ENCODE assay signal across 13 cellular contexts in the genomic region with DNA sequence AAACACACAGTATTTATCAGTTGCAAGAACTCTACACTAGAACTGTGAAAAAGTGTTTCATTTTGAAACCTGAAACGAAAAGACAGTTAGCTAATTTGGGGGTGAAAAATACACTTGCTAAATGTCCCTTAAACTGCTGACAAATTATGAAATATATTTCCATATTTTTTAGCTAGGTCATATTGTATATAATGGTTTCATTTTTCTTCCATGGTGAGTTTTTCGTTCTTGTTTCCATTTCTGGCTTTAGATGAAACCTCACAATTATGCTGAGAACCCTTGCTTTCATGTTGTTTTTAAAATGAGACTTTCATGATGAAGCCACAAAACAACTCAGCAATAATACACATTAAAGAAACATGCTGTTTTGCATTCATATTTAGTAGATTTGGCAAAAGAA. TPM values are rescaled to one million over a fixed set of nuclear protein-coding genes. Genes with fewer than 3 reads are reported as not detected.
DNase-seq lines count a peak whose midpoint lies in the region; ATAC-seq and TF ChIP-seq lines count a peak whose summit lies in the region.
"Had no signal": no experiment of that assay in that cellular context is flagged by ENCODE, and none has a peak within 500 bp of the region (broad histone marks: within the 10 kb centered on the region; RNA-seq: fewer than 3 reads in every experiment).

No MANE protein-coding gene starts in this region.

- H3K4me3 ChIP-seq in fibroblast of villous mesenchyme (ENCODE audit: low read depth, low read length) (no peak overlapping the region), dorsolateral prefrontal cortex (no peak overlapping the region)
- H3K4me3 ChIP-seq: colonic mucosa had no signal

- no peaks in the 10 kb centered on the region for H3K27me3 ChIP-seq in dorsolateral prefrontal cortex
- H3K27me3 ChIP-seq: colonic mucosa had no signal

- H3K27ac ChIP-seq in dorsolateral prefrontal cortex, result no peak overlapping the region
- H3K27ac ChIP-seq: colonic mucosa had no signal

- peak; percentile 45 for DNase-seq in fibroblast of villous mesenchyme (ENCODE audit: low read depth)
- DNase-seq in activated CD4-positive, CD25-positive, alpha-beta regulatory T cell (lab: John Stamatoyannopoulos, UW), result no peak
- no peak for DNase-seq in NCI-H2081 treated with DMSO at 0.1 percent for 48 hours (lab: John Stamatoyannopoulos, UW)
- no peak for DNase-seq in dorsolateral prefrontal cortex
- DNase-seq: CD4-positive, alpha-beta memory T cell; colonic mucosa; H7; immature natural killer cell; NCI-H1048; NCI-H524 treated with DMSO at 0.1 percent for 48 hours had no signal

- intact Hi-C loops in dorsolateral prefrontal cortex (cut with DNase I), result no loop called here

- no peak for TF ChIP-seq CTCF in fibroblast of villous mesenchyme (IDR thresholded peaks at IDR 0.05; ENCODE audit: insufficient read depth, low read depth, low read length)
- TF ChIP-seq CTCF in dorsolateral prefrontal cortex (IDR thresholded peaks at IDR 0.05 in 54 of 56, conservative IDR thresholded peaks at IDR 0.05 in 2 of 56; ENCODE audit: low read depth in 1 of 56, partially characterized antibody in 56 of 56), result no peak

- ATAC-seq in GM18907 (IDR thresholded peaks at IDR 0.05; ENCODE audit: unreplicated experiment) (peak; percentile 44), GM21576 (IDR thresholded peaks at IDR 0.05; ENCODE audit: unreplicated experiment) (peak; percentile 68), HG03103 (IDR thresholded peaks at IDR 0.05; ENCODE audit: low read depth, unreplicated experiment) (peak; percentile 60)

RNA-seq across cellular contexts. Expression of a gene that starts 46.7 kb away (rescaled TPM):
- total RNA-seq in fibroblast of villous mesenchyme, result 6.4 and 13.0 TPM in 2 replicates
- total RNA-seq in dorsolateral prefrontal cortex, result 100 to 1,000 TPM in 39 of 120 experiments, 10 to 100 TPM in 81; 39.2 to 161 (median 86.9) TPM
